In the genomic region with DNA sequence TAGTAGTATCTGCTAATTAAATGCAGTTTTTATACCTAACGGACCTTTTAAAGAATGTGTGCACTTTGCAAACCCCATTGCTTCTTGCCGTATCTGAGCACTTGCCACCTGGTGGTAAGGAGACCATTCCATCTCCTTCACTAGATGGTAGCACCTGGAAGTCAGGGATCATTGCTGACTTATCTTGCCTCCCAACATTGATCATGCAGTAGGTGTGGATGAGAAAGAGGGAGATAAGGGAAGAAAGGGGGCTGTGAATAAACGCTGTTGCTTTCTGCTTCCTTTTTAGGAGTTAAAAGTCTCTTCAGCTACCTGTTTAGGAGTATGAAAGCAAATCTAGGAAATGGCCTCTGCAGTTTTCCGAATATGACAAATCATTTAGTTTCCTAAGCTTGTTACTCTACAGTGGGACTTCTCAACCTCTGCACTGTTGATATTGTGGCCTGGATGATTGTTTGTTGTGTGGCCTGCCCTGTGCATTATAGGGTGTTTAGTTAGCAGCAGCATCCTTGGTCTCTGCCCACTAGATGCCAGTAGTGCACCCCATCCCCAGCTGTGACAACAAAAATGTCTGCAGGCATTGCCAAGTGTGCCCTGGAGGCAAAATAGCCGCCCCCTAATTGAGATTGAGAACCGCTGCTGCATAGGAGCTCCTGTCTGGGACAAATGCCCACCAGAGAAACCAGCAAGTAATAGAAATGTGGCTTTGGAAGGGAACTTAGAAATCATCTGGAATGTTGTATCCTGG, we compare ENCODE assay signal across 9 cellular contexts. TPM values are rescaled to one million over a fixed set of nuclear protein-coding genes. Genes with fewer than 3 reads are reported as not detected.
DNase-seq lines count a peak whose midpoint lies in the region; ATAC-seq, FAIRE-seq and TF ChIP-seq lines count a peak whose summit lies in the region.
"Had no signal": no experiment of that assay in that cellular context is flagged by ENCODE, and none has a peak within 500 bp of the region (broad histone marks: within the 10 kb centered on the region; RNA-seq: fewer than 3 reads in every experiment).

No MANE protein-coding gene starts in this region.

- H2AK5ac ChIP-seq in trophoblast cell (ENCODE audit: low read length) = no peak overlapping the region

- ATAC-seq in HG02798 (IDR thresholded peaks at IDR 0.05; ENCODE audit: poor library complexity, unreplicated experiment) = peak; percentile 41
- no peak for ATAC-seq in omental fat pad (ENCODE audit: low FRiP score)

- H4K91ac ChIP-seq in trophoblast cell (ENCODE audit: low read depth, low read length) = peak overlapping the region; percentile 61

- H3K79me2 ChIP-seq in fibroblast of lung (ENCODE audit: control insufficient read depth, insufficient read depth, low read length) (peaks cover 7% of the 10 kb centered on the region), trophoblast cell (ENCODE audit: control insufficient read depth, insufficient read depth, low read length, poor library complexity) (peaks cover 3% of the 10 kb centered on the region)

- no peaks in the 10 kb centered on the region for H4K20me1 ChIP-seq in fibroblast of lung (ENCODE audit: control insufficient read depth, extremely low read depth, insufficient read depth, low read length)

- no peak overlapping the region for H2AFZ ChIP-seq in fibroblast of lung (ENCODE audit: low read length)
- H2AFZ ChIP-seq in trophoblast cell (ENCODE audit: insufficient read depth, low read length, poor library complexity) = no peak overlapping the region

- no peak overlapping the region for H3K9ac ChIP-seq in fibroblast of lung (ENCODE audit: insufficient read depth, low read length)
- H3K9ac ChIP-seq in trophoblast cell (ENCODE audit: low read length) = no peak overlapping the region

- peak overlapping the region; percentile 67 for H2BK12ac ChIP-seq in trophoblast cell (ENCODE audit: low read length)

- TF ChIP-seq POLR2A in GM12892 (IDR thresholded peaks at IDR 0.05; ENCODE audit: low read depth, low read length) = no peak

- no peak overlapping the region for H3K4me2 ChIP-seq in fibroblast of lung (ENCODE audit: extremely low read depth, insufficient read depth, low read length)
- peak overlapping the region; percentile 13 for H3K4me2 ChIP-seq in trophoblast cell (ENCODE audit: low read length)

- peak; percentile 95 for FAIRE-seq in GM12892 (lab: Jason Lieb, UNC)
- FAIRE-seq: islet of Langerhans had no signal

- peak overlapping the region; percentile 68 for H2BK120ac ChIP-seq in trophoblast cell (ENCODE audit: insufficient read depth, low read length, poor library complexity)

- H4K8ac ChIP-seq in trophoblast cell (ENCODE audit: low read depth, low read length) = no peak overlapping the region

- H3K27me3 ChIP-seq in fibroblast of lung (ENCODE audit: control insufficient read depth, insufficient read depth, low read length) = no peaks in the 10 kb centered on the region
- H3K27me3 ChIP-seq in trophoblast cell (ENCODE audit: insufficient read depth, low read length) = no peaks in the 10 kb centered on the region

- H3K9me3 ChIP-seq in fibroblast of lung (ENCODE audit: control insufficient read depth, insufficient read depth, low read depth, low read length) = no peaks in the 10 kb centered on the region
- H3K9me3 ChIP-seq in trophoblast cell (ENCODE audit: insufficient read depth, low read depth, low read length) = no peaks in the 10 kb centered on the region

- H3K4me3 ChIP-seq in fibroblast of lung (replicated peaks in 1 of 4; ENCODE audit: control extremely low read depth in 1 of 4, insufficient read depth in 1 of 4, low read depth in 3 of 4, low read length in 4 of 4) (no peak overlapping the region), trophoblast cell (ENCODE audit: low read depth, low read length) (no peak overlapping the region)

- H3K4ac ChIP-seq in trophoblast cell (ENCODE audit: low read depth, low read length) = peak overlapping the region; percentile 4

- H3K18ac ChIP-seq in trophoblast cell (ENCODE audit: low read length) = no peak overlapping the region

- H3K36me3 ChIP-seq in fibroblast of lung (ENCODE audit: control insufficient read depth, insufficient read depth, low read length) (no peaks in the 10 kb centered on the region), trophoblast cell (ENCODE audit: control insufficient read depth in 1 of 2, insufficient read depth in 2 of 2, low read length in 2 of 2) (peaks cover 0 to 1% of the 10 kb centered on the region in 2 experiments)

- H3K4me1 ChIP-seq in fibroblast of lung (ENCODE audit: control insufficient read depth, extremely low read depth, insufficient read depth, low read length) (peaks cover 2% of the 10 kb centered on the region), trophoblast cell (ENCODE audit: control insufficient read depth in 1 of 2, insufficient read depth in 2 of 2, low read length in 2 of 2) (peaks cover 14 to 24% of the 10 kb centered on the region in 2 experiments)

- H3K14ac ChIP-seq in trophoblast cell (ENCODE audit: low read length) = peak overlapping the region; percentile 61

- H2BK5ac ChIP-seq in trophoblast cell (ENCODE audit: low read depth, low read length, poor library complexity) = peak overlapping the region; percentile 41

- WGBS in trophoblast cell (ENCODE audit: extremely low coverage, insufficient coverage, insufficient read length) = no CpG with 5 or more reads among the region's 6 CpGs

- H3K27ac ChIP-seq in fibroblast of lung (ENCODE audit: insufficient read depth, low read length) = no peak overlapping the region
- H3K27ac ChIP-seq in trophoblast cell (ENCODE audit: low read depth, low read length) = peak overlapping the region; percentile 84

- TF ChIP-seq CTCF in fibroblast of lung (conservative IDR thresholded peaks at IDR 0.05 in 1 of 2, IDR thresholded peaks at IDR 0.05 in 1 of 2; ENCODE audit: low read depth in 1 of 2, low read length in 2 of 2) (peak; percentile 28 to 66), omental fat pad (IDR thresholded peaks at IDR 0.05) (no peak)

- no peak overlapping the region for H4K12ac ChIP-seq in trophoblast cell (ENCODE audit: low read depth, low read length)

- DNase-seq in AG20443 (ENCODE audit: low spot score) (peak; percentile 26), GM12892 (ENCODE audit: insufficient read length) (no peak), OCI-M1 (lab: John Stamatoyannopoulos, UW) (peak; percentile 54), fibroblast of lung (ENCODE audit: low read depth in 2 of 2) (peak; percentile 20 to 45), trophoblast cell (peak in 1 of 2 donors; percentile 32), middle frontal gyrus (ENCODE audit: extremely low spot score, low spot score) (no peak), omental fat pad (ENCODE audit: low spot score) (no peak)

- no peak overlapping the region for H3K23ac ChIP-seq in trophoblast cell (ENCODE audit: low read length)

- peaks cover 11% of the 10 kb centered on the region for H3K79me1 ChIP-seq in trophoblast cell (ENCODE audit: low read length)

RNA-seq across cellular contexts. Expression of a gene that starts 38.8 kb away (rescaled TPM):
- 1.8 TPM for polyA plus RNA-seq in GM12892 (2012; ENCODE audit: missing spikeins)
- total RNA-seq in fibroblast of lung = 8.5 and 10.6 TPM in 2 replicates
- 13.7 and 18.0 TPM in 2 replicates for polyA plus RNA-seq in fibroblast of lung
- polyA plus RNA-seq in fibroblast of lung (2012) = 8.5 and 13.5 TPM in 2 replicates
- 4.3 and 10.0 TPM in 2 replicates for polyA minus RNA-seq in fibroblast of lung (ENCODE audit: low replicate concordance)
- 50.4 and 51.1 TPM in 2 replicates for polyA plus RNA-seq in trophoblast cell (2013)
- 10 to 100 TPM in 3 of 4 donors, 1 to 10 TPM in 1; 9.4 to 32.2 (median 29.4) TPM for total RNA-seq in omental fat pad

Comparison
In these comparisons a context has a peak if more than half of its experiments do, and no peak if none do; other contexts are left out.
1. DNase-seq: peak in AG20443 (single experiment), OCI-M1 (single experiment) and fibroblast of lung (2 of 2); none in GM12892 (single experiment), middle frontal gyrus (single experiment) and omental fat pad (single experiment).
2. CTCF ChIP-seq: peak in fibroblast of lung (2 of 2); none in omental fat pad (0 of 3).